Comparison of ENCODE assay signal across 18 cellular contexts in the genomic region with DNA sequence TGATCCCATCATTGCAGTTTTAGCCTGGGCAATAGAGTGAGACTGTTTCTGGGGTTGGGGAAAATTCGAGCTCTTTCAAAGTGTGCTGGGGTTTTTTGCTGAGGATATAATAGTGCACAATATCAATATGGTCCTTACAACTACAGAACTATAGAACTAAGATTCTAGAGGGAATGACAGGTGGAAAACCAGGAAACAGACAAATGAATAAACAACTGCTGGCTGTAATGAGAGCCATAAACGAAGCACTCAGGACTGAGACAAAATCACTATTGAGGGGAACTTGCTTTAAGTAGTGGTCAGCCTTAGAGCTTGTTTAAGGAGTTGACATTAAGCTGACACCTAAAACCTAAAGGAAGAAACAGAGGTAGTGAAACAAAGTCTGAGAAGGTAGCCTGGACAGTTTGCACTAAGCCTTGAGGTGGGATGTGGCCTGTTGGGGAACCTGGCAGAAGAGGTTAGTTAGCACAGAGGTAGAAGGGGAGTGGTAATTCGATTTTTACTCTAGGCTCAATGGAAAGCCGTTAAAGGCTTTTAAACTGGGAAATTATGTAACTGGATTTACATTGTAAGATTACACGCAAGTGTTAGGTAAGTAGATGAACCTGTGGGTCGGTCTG. TPM values are rescaled to one million over a fixed set of nuclear protein-coding genes. Genes with fewer than 3 reads are reported as not detected.
A peak's percentile ranks its signal among the peaks of the same experiment; 100 is the strongest.
DNase-seq lines count a peak whose midpoint lies in the region; ATAC-seq, FAIRE-seq and TF ChIP-seq lines count a peak whose summit lies in the region.
"Had no signal": no experiment of that assay in that cellular context is flagged by ENCODE, and none has a peak within 500 bp of the region (broad histone marks: within the 10 kb centered on the region; RNA-seq: fewer than 3 reads in every experiment).

No MANE protein-coding gene starts in this region.

- SMC1A ChIA-PET in GM12878 (lab: Charles Lee; ENCODE audit: uncharacterized antibody, unreplicated experiment) = interaction anchor here (0.7 to 2.6 kb wide), 18 partner anchors 13 to 271 kb away, joined by 3 to 8 read pairs (median 4); no protein-coding TSS in a partner anchor

- in situ Hi-C loops in GM12878 (cut with MboI) = no loop called here

- CTCF ChIA-PET in GM12878 (lab: Yijun Ruan, JAX) = interaction anchor here (1.0 to 2.2 kb wide), 7 partner anchors 9 to 316 kb away, joined by 3 to 10 read pairs (median 3); no protein-coding TSS in a partner anchor

- TF ChIP-seq POLR2A in GM12891 (IDR thresholded peaks at IDR 0.05; ENCODE audit: low read depth, low read length) (no peak), GM12878 (IDR thresholded peaks at IDR 0.05; ENCODE audit: low read depth, low read length) (no peak)

- no peak for TF ChIP-seq RAD21 in GM12878 (IDR thresholded peaks at IDR 0.05; ENCODE audit: insufficient read depth, low read depth, low read length)

- 65% methylated on average over 6 of the region's 6 CpGs for WGBS in GM12878 (ENCODE audit: insufficient coverage, insufficient replicate concordance, low lambda C conversion rate, missing lambda C conversion rate)

- TF ChIP-seq CTCF in CD14-positive monocyte (IDR thresholded peaks at IDR 0.05) = no peak
- no peak for TF ChIP-seq CTCF in GM12878 (IDR thresholded peaks at IDR 0.05 in 2 of 3, conservative IDR thresholded peaks at IDR 0.05 in 1 of 3; ENCODE audit: control insufficient read depth in 2 of 3, extremely low read depth in 1 of 3, insufficient read depth in 1 of 3, low read depth in 3 of 3, low read length in 3 of 3)

- peaks cover 0 to 4% of the 10 kb centered on the region in 2 donors for H3K36me3 Mint-ChIP-seq in CD14-positive monocyte
- peaks cover 0 to 38% (median 4%) of the 10 kb centered on the region in 3 donors for H3K36me3 Mint-ChIP-seq in naive thymus-derived CD8-positive, alpha-beta T cell

- no peak overlapping the region for H3K4me3 Mint-ChIP-seq in CD14-positive monocyte
- no peak overlapping the region for H3K4me3 Mint-ChIP-seq in naive thymus-derived CD8-positive, alpha-beta T cell

- no peaks in the 10 kb centered on the region for H4K20me1 ChIP-seq in GM12878 (ENCODE audit: control insufficient read depth, insufficient read depth)

- DNase-seq in CD14-positive monocyte (ENCODE audit: low spot score) (no peak), GM12891 (ENCODE audit: insufficient read length, low spot score) (no peak), GM12878 (ENCODE audit: low read depth, low spot score) (no peak), SIG-M5 (lab: John Stamatoyannopoulos, UW) (no peak)
- DNase-seq in naive thymus-derived CD8-positive, alpha-beta T cell = no peak
- DNase-seq: central memory CD4-positive, alpha-beta T cell; DMS79; glutamatergic neuron; NCI-H187 treated with DMSO at 0.1 percent for 48 hours; NCI-H524; SJCRH30; stimulated activated CD4-positive, alpha-beta T cell treated with anti-CD3 and anti-CD28 coated beads, Interleukin-4, amount 100 ng/mL, for 24 hours had no signal

- RAD21 ChIA-PET in GM12878 (lab: Charles Lee; ENCODE audit: unreplicated experiment) = interaction anchor here (0.9 to 1.9 kb wide), 7 partner anchors 25 to 273 kb away, joined by 3 to 8 read pairs (median 4); no protein-coding TSS in a partner anchor

- peaks cover 0 to 2% (median 0%) of the 10 kb centered on the region in 7 donors for H3K9me3 Mint-ChIP-seq in CD14-positive monocyte
- H3K9me3 Mint-ChIP-seq in naive thymus-derived CD8-positive, alpha-beta T cell = no peaks in the 10 kb centered on the region

- POLR2A ChIA-PET in GM12878 (lab: Charles Lee) = interaction anchor here (0.5 to 1.3 kb wide), 4 partner anchors 11 to 201 kb away, joined by 3 read pairs; no protein-coding TSS in a partner anchor
- POLR2A ChIA-PET in naive thymus-derived CD8-positive, alpha-beta T cell (lab: Charles Lee) = no interaction called here

- H3K4me2 ChIP-seq in GM12878 (ENCODE audit: control insufficient read depth, insufficient read depth) = no peak overlapping the region
- H3K4me2 ChIP-seq: smooth muscle cell had no signal

- H3K27me3 Mint-ChIP-seq in CD14-positive monocyte (ENCODE audit: low read depth in 3 of 3) = no peaks in the 10 kb centered on the region
- H3K27me3 Mint-ChIP-seq in naive thymus-derived CD8-positive, alpha-beta T cell = no peaks in the 10 kb centered on the region

- peaks cover 16% of the 10 kb centered on the region for H3K4me1 Mint-ChIP-seq in CD14-positive monocyte
- peaks cover 14 to 31% (median 28%) of the 10 kb centered on the region in 4 donors for H3K4me1 Mint-ChIP-seq in naive thymus-derived CD8-positive, alpha-beta T cell

- peaks cover 2% of the 10 kb centered on the region for H3K79me2 ChIP-seq in GM12878 (ENCODE audit: control insufficient read depth, insufficient read depth, low read length)

- BruUV-seq in GM12878 (replicated peaks; lab: Mats Ljungman, UMichigan) = no TSS peak

- H3K36me3 ChIP-seq in GM12878 (ENCODE audit: control insufficient read depth in 2 of 2, insufficient read depth in 2 of 2, low read length in 1 of 2) = no peaks in the 10 kb centered on the region; a peak in 1 of 4 replicates
- H3K36me3 ChIP-seq: lower lobe of right lung, SJCRH30 had no signal

- H3K9ac ChIP-seq in GM12878 (ENCODE audit: control insufficient read depth, insufficient read depth, low read length) = no peak overlapping the region

- peak overlapping the region in 6 of 7 donors; percentile 23 to 72 (median 50) for H3K27ac Mint-ChIP-seq in CD14-positive monocyte
- H3K27ac Mint-ChIP-seq in naive thymus-derived CD8-positive, alpha-beta T cell = peak overlapping the region in 7 of 10 donors; percentile 1 to 72 (median 50)

- no peaks in the 10 kb centered on the region for H3K9me3 ChIP-seq in GM12878 (replicated peaks; ENCODE audit: control insufficient read depth, insufficient read depth, low read length)
- H3K9me3 ChIP-seq: lower lobe of right lung, SJCRH30 had no signal

- peaks cover 8% of the 10 kb centered on the region; the same call in 1 of the 2 replicates for H3K4me1 ChIP-seq in GM12878 (ENCODE audit: control insufficient read depth, insufficient read depth, low read length)
- H3K4me1 ChIP-seq: SJCRH30 had no signal

- intact Hi-C loops in CD14-positive monocyte (cut with micrococcal nuclease) (no loop called here), GM12878 (cut with micrococcal nuclease; ENCODE audit: unreplicated experiment) (loop anchor here (10.0 kb wide), 1 partner anchor 246 kb away; a partner anchor contains a TSS)

- TF ChIP-seq EP300 in GM12878 (IDR thresholded peaks at IDR 0.05; ENCODE audit: borderline replicate concordance in 1 of 2, control insufficient read depth in 1 of 2, low read depth in 2 of 2, low read length in 2 of 2) = no peak

- ATAC-seq in GM12878 (peak; percentile 37), GM18907 (IDR thresholded peaks at IDR 0.05; ENCODE audit: unreplicated experiment) (no peak), HG02840 (IDR thresholded peaks at IDR 0.05; ENCODE audit: low FRiP score, unreplicated experiment) (no peak)
- no peak for ATAC-seq in naive thymus-derived CD8-positive, alpha-beta T cell
- ATAC-seq: activated CD4-positive, CD25-positive, alpha-beta regulatory T cell treated with anti-CD3 and anti-CD28 coated beads, Interleukin-2, amount 50 U/mL, for 24 hours had no signal

- no peak overlapping the region for H3K4me3 ChIP-seq in GM12878
- H3K4me3 ChIP-seq: lower lobe of right lung, SJCRH30, smooth muscle cell had no signal

- H3K27ac ChIP-seq in GM12878 (ENCODE audit: control insufficient read depth, insufficient read depth) = no peak overlapping the region
- H3K27ac ChIP-seq: lower lobe of right lung, SJCRH30 had no signal

- H2AFZ ChIP-seq in GM12878 (ENCODE audit: control insufficient read depth, low read depth, low read length) = no peak overlapping the region

- H3K27me3 ChIP-seq in GM12878 (replicated peaks in 1 of 2; ENCODE audit: control insufficient read depth in 2 of 2, insufficient read depth in 2 of 2, low read length in 1 of 2) = no peaks in the 10 kb centered on the region
- H3K27me3 ChIP-seq: SJCRH30 had no signal

- peak; percentile 28 for FAIRE-seq in GM12891 (lab: Jason Lieb, UNC)
- no peak for FAIRE-seq in GM12878 (lab: Jason Lieb, UNC)
- FAIRE-seq: H54 had no signal

TF ChIP-seq in GM12891, 5 proteins besides CTCF, POLR2A, EP300 and RAD21:
- TF ChIP-seq POU2F2 (IDR thresholded peaks at IDR 0.05; ENCODE audit: low read depth, low read length) = no peak
- no peak for TF ChIP-seq PAX5 (IDR thresholded peaks at IDR 0.05; ENCODE audit: insufficient read depth, low read length, severe bottlenecking)
- no peak for TF ChIP-seq POLR2AphosphoS5 (IDR thresholded peaks at IDR 0.05; ENCODE audit: low read depth, low read length)

TF ChIP-seq in GM12878, 131 proteins besides CTCF, POLR2A, EP300 and RAD21 (continues in another document):
- TF ChIP-seq CREB1 (IDR thresholded peaks at IDR 0.05; ENCODE audit: low read depth) = no peak

RNA-seq across cellular contexts. Expression of a gene that starts 33.8 kb away (rescaled TPM):
- polyA plus RNA-seq in CD14-positive monocyte (1 to 10 TPM; 1.3 to 5.7 TPM), GM12878 (2011; rRNA removed) (16.2 and 22.7 TPM in 2 replicates), GM12878 (2014; fragmentation: Illumina TruSeq; extraction: Trizol) (10.8 and 11.9 TPM in 2 replicates), GM12878 (2014; fragmentation: Nextera tagmentation; extraction: Ambion mirVana) (10 to 100 TPM in 1 of 2 experiments, 1 to 10 TPM in 1; 8.1 to 33.0 TPM), GM12878 (2014; rRNA removed) (8.5 and 9.4 TPM in 2 replicates), GM12878 (2016; fragmentation: Nextera tagmentation; extraction: Ambion mirVana) (10 to 100 TPM; 22.7 to 24.3 TPM)
- 2.5 TPM for polyA plus RNA-seq in GM12891 (2012; ENCODE audit: low read depth, missing spikeins)
- total RNA-seq in GM12878 (2013; cell fraction: nucleolus; rRNA removed) = 56.2 and 59.7 TPM in 2 replicates
- total RNA-seq in GM12878 (2014; rRNA removed) (9.6 and 11.1 TPM in 2 replicates), GM12878 (2014; rRNA removed; fragmentation: Illumina TruSeq; extraction: Trizol) (14.5 and 15.7 TPM in 2 replicates), GM12878 (2021) (17.5 and 18.6 TPM in 2 replicates)
- 1.8 TPM for polyA plus RNA-seq in GM12878 (2011; ENCODE audit: low read depth)
- 8.1 and 8.3 TPM in 2 replicates for polyA plus RNA-seq in GM12878 (2011; cell fraction: cytosol; rRNA removed)
- 8.1 and 8.3 TPM in 2 replicates for polyA plus RNA-seq in GM12878 (2011; cell fraction: nucleus; rRNA removed)
- polyA plus RNA-seq in GM12878 (2012) = 2.9 and 3.3 TPM in 2 replicates
- polyA minus RNA-seq in GM12878 (2011; rRNA and poly(A)+ RNA removed) = 33.5 and 41.1 TPM in 2 replicates
- polyA minus RNA-seq in GM12878 (2011; cell fraction: cytosol; rRNA and poly(A)+ RNA removed) = 9.9 and 10.3 TPM in 2 replicates
- 19.6 and 39.4 TPM in 2 replicates for polyA minus RNA-seq in GM12878 (2011; cell fraction: nucleus; rRNA and poly(A)+ RNA removed)
- 10 to 100 TPM; 20.8 to 22.2 TPM for total RNA-seq in naive thymus-derived CD8-positive, alpha-beta T cell
- 10 to 100 TPM; 12.4 to 28.2 (median 13.7) TPM for polyA plus RNA-seq in naive thymus-derived CD8-positive, alpha-beta T cell
